12 cellular contexts compared by ENCODE assay signal in genomic region chr2:218273908-218274249, GRCh38. TPM values are rescaled to one million over a fixed set of nuclear protein-coding genes. Genes with fewer than 3 reads are reported as not detected.
DNase-seq lines count a peak whose midpoint lies in the region; ATAC-seq, FAIRE-seq and TF ChIP-seq lines count a peak whose summit lies in the region.
"Had no signal": no experiment of that assay in that cellular context is flagged by ENCODE, and none has a peak within 500 bp of the region (broad histone marks: within the 10 kb centered on the region; RNA-seq: fewer than 3 reads in every experiment).

No MANE protein-coding gene starts in this region.

- no peak for TF ChIP-seq CTCF in mucosa of descending colon (IDR thresholded peaks at IDR 0.05)
- no peak for TF ChIP-seq CTCF in dorsolateral prefrontal cortex (IDR thresholded peaks at IDR 0.05 in 54 of 56, conservative IDR thresholded peaks at IDR 0.05 in 2 of 56; ENCODE audit: low read depth in 1 of 56, partially characterized antibody in 56 of 56)
- TF ChIP-seq CTCF in kidney (IDR thresholded peaks at IDR 0.05; ENCODE audit: borderline replicate concordance, extremely low read depth, insufficient read depth): no peak

- CTCF ChIA-PET in activated CD4-positive, alpha-beta memory T cell treated with anti-CD3 and anti-CD28 coated beads, Interleukin-2, amount 10 ng/mL, durations not matched to agents 7 days and 5 days (lab: Charles Lee): interaction anchor here (0.6 to 6.8 kb wide), 11 partner anchors 8 to 389 kb away, joined by 3 to 126 read pairs (median 5); partner anchors contain the start of genes BCS1L, CATIP, TMBIM1 and ZNF142

- ATAC-seq in mucosa of descending colon (peak; percentile 10), GM21737 (IDR thresholded peaks at IDR 0.05; ENCODE audit: unreplicated experiment) (no peak)
- ATAC-seq: pancreas had no signal

- DNase-seq in H7 (peak; percentile 16), mucosa of descending colon (peak; percentile 11 to 72 (median 35)), dorsolateral prefrontal cortex (no peak), kidney (no peak)
- no peak for DNase-seq in activated CD4-positive, alpha-beta memory T cell treated with anti-CD3 and anti-CD28 coated beads, Interleukin-2, amount 10 ng/mL, durations not matched to agents 7 days and 5 days
- DNase-seq: central memory CD4-positive, alpha-beta T cell; GF-D8; NCI-H187 treated with DMSO at 0.1 percent for 48 hours had no signal

- H3K4me3 ChIP-seq in H7 (ENCODE audit: insufficient read depth, low read depth, low read length) (no peak overlapping the region), mucosa of descending colon (no peak overlapping the region), subcutaneous abdominal adipose tissue (ENCODE audit: low read depth in 1 of 5, low read length in 5 of 5) (no peak overlapping the region), dorsolateral prefrontal cortex (no peak overlapping the region), kidney (ENCODE audit: low read length in 2 of 2) (no peak overlapping the region)
- H3K4me3 ChIP-seq: pancreas had no signal

- POLR2A ChIA-PET in activated CD4-positive, alpha-beta memory T cell treated with anti-CD3 and anti-CD28 coated beads, Interleukin-2, amount 10 ng/mL, durations not matched to agents 7 days and 5 days (lab: Charles Lee): interaction anchor here (0.6 to 10.7 kb wide), 2 partner anchors 17 to 86 kb away, joined by 3 to 299 read pairs; partner anchors contain the start of gene TMBIM1

- H3K27me3 ChIP-seq in H7 (ENCODE audit: control insufficient read depth, insufficient read depth, low read length): no peaks in the 10 kb centered on the region
- H3K27me3 ChIP-seq in subcutaneous abdominal adipose tissue (ENCODE audit: control insufficient read depth in 5 of 5, insufficient read depth in 4 of 5, low read length in 5 of 5): no peaks in the 10 kb centered on the region
- H3K27me3 ChIP-seq in dorsolateral prefrontal cortex: no peaks in the 10 kb centered on the region
- H3K27me3 ChIP-seq: pancreas had no signal

- H3K9me3 ChIP-seq in mucosa of descending colon (no peaks in the 10 kb centered on the region), subcutaneous abdominal adipose tissue (ENCODE audit: control insufficient read depth in 5 of 5, low read length in 5 of 5) (no peaks in the 10 kb centered on the region), kidney (ENCODE audit: control insufficient read depth in 1 of 2, low read length in 2 of 2) (no peaks in the 10 kb centered on the region)
- H3K9me3 ChIP-seq: pancreas had no signal

- peaks cover 26% of the 10 kb centered on the region for H3K36me3 ChIP-seq in H7 (replicated peaks; ENCODE audit: control insufficient read depth, insufficient read depth, low read length)
- peaks cover 20% of the 10 kb centered on the region for H3K36me3 ChIP-seq in mucosa of descending colon (ENCODE audit: low read depth)
- peaks cover 2 to 54% (median 53%) of the 10 kb centered on the region in 5 donors for H3K36me3 ChIP-seq in subcutaneous abdominal adipose tissue (ENCODE audit: control insufficient read depth in 5 of 5, insufficient read depth in 5 of 5, low read length in 5 of 5)
- peaks cover 48 to 53% of the 10 kb centered on the region in 2 donors for H3K36me3 ChIP-seq in kidney (ENCODE audit: control insufficient read depth in 1 of 2, insufficient read depth in 2 of 2, low read length in 2 of 2)

- H3K4me3 Mint-ChIP-seq in activated CD4-positive, alpha-beta memory T cell treated with anti-CD3 and anti-CD28 coated beads, Interleukin-2, amount 10 ng/mL, durations not matched to agents 7 days and 5 days: no peak overlapping the region
- H3K4me3 Mint-ChIP-seq: T-helper 2 cell treated with Interferon-gamma antibody and Interleukin-4, amounts not matched to agents 5 μg/mL and 100 μg/mL, for 36 hours had no signal

- peak overlapping the region; percentile 69 for H3K27ac ChIP-seq in subcutaneous abdominal adipose tissue (ENCODE audit: low read depth, low read length)
- peak overlapping the region in 11 of 59 donors; percentile 1 to 90 (median 28) for H3K27ac ChIP-seq in dorsolateral prefrontal cortex
- H3K27ac ChIP-seq in kidney (ENCODE audit: low read depth in 2 of 2, low read length in 2 of 2): no peak overlapping the region

- H3K4me1 Mint-ChIP-seq in activated CD4-positive, alpha-beta memory T cell treated with anti-CD3 and anti-CD28 coated beads, Interleukin-2, amount 10 ng/mL, durations not matched to agents 7 days and 5 days: peaks cover 41% of the 10 kb centered on the region

- no peak for FAIRE-seq in kidney (lab: Jason Lieb, UNC)
- FAIRE-seq: pancreas had no signal

- intact Hi-C loops in mucosa of descending colon (cut with DNase I, micrococcal nuclease): no loop called here
- intact Hi-C loops in dorsolateral prefrontal cortex (cut with DNase I): loop anchor here (2.0 to 10.0 kb wide), 7 partner anchors 13 to 371 kb away; partner anchors contain the start of genes CNOT9 (in 2 of the 2), USP37 (in 2 of the 2) and CTDSP1 (in 1 of the 2)
- intact Hi-C loops in kidney (cut with DNase I): loop anchor here (10.0 kb wide), 1 partner anchor 191 kb away; no protein-coding TSS in a partner anchor

- no peaks in the 10 kb centered on the region for H3K9me3 Mint-ChIP-seq in activated CD4-positive, alpha-beta memory T cell treated with anti-CD3 and anti-CD28 coated beads, Interleukin-2, amount 10 ng/mL, durations not matched to agents 7 days and 5 days
- H3K9me3 Mint-ChIP-seq: T-helper 2 cell treated with Interferon-gamma antibody and Interleukin-4, amounts not matched to agents 5 μg/mL and 100 μg/mL, for 36 hours had no signal

- no peak overlapping the region for H3K9ac ChIP-seq in subcutaneous abdominal adipose tissue (ENCODE audit: low read length in 5 of 5)
- H3K9ac ChIP-seq in kidney (ENCODE audit: low read length in 2 of 2): no peak overlapping the region

- no peaks in the 10 kb centered on the region for H3K27me3 Mint-ChIP-seq in activated CD4-positive, alpha-beta memory T cell treated with anti-CD3 and anti-CD28 coated beads, Interleukin-2, amount 10 ng/mL, durations not matched to agents 7 days and 5 days

- H3K4me1 ChIP-seq in mucosa of descending colon (ENCODE audit: low read depth) (peaks cover 43% of the 10 kb centered on the region), subcutaneous abdominal adipose tissue (ENCODE audit: control insufficient read depth in 5 of 5, insufficient read depth in 5 of 5, low read length in 5 of 5) (peaks cover 15 to 67% (median 57%) of the 10 kb centered on the region in 5 donors), kidney (ENCODE audit: control insufficient read depth in 1 of 2, insufficient read depth in 1 of 2, low read depth in 1 of 2, low read length in 2 of 2) (peaks cover 8 to 29% of the 10 kb centered on the region in 2 donors)

- peak overlapping the region; percentile 30 for H3K27ac Mint-ChIP-seq in activated CD4-positive, alpha-beta memory T cell treated with anti-CD3 and anti-CD28 coated beads, Interleukin-2, amount 10 ng/mL, durations not matched to agents 7 days and 5 days
- H3K27ac Mint-ChIP-seq: T-helper 2 cell treated with Interferon-gamma antibody and Interleukin-4, amounts not matched to agents 5 μg/mL and 100 μg/mL, for 36 hours had no signal

- peaks cover 58% of the 10 kb centered on the region for H3K36me3 Mint-ChIP-seq in activated CD4-positive, alpha-beta memory T cell treated with anti-CD3 and anti-CD28 coated beads, Interleukin-2, amount 10 ng/mL, durations not matched to agents 7 days and 5 days (ENCODE audit: low read depth)

RNA-seq across cellular contexts. Expression of gene PNKD, which starts 3.6 kb away (rescaled TPM):
- 46.5 and 61.3 TPM in 2 replicates for total RNA-seq in H7 (2014; rRNA removed; shearing (Covaris generic))
- 10 to 100 TPM; 30.1 to 31.8 TPM for total RNA-seq in activated CD4-positive, alpha-beta memory T cell treated with anti-CD3 and anti-CD28 coated beads, Interleukin-2, amount 10 ng/mL, durations not matched to agents 7 days and 5 days
- total RNA-seq in mucosa of descending colon: 100 to 1,000 TPM in 1 of 3 donors, 10 to 100 TPM in 2; 77.1 to 101 (median 92.1) TPM
- 100 to 1,000 TPM in 114 of 120 experiments, 10 to 100 TPM in 6; 74.2 to 179 (median 130) TPM for total RNA-seq in dorsolateral prefrontal cortex
- 90.6 TPM for total RNA-seq in kidney
- polyA plus RNA-seq in kidney (ENCODE audit: insufficient read depth, low read depth, low replicate concordance): 244 TPM

RNA-seq across cellular contexts. Expression of gene AAMP, which starts 3.9 kb away (rescaled TPM):
- total RNA-seq in H7 (2014; rRNA removed; shearing (Covaris generic)): 139 and 141 TPM in 2 replicates
- total RNA-seq in activated CD4-positive, alpha-beta memory T cell treated with anti-CD3 and anti-CD28 coated beads, Interleukin-2, amount 10 ng/mL, durations not matched to agents 7 days and 5 days: 10 to 100 TPM; 44.2 to 46.8 TPM
- 10 to 100 TPM; 80.2 to 97.0 (median 94.1) TPM for total RNA-seq in mucosa of descending colon
- 100 to 1,000 TPM in 2 of 120 experiments, 10 to 100 TPM in 118; 61.1 to 104 (median 82.4) TPM for total RNA-seq in dorsolateral prefrontal cortex
- total RNA-seq in kidney: 70.1 TPM
- 108 TPM for polyA plus RNA-seq in kidney (ENCODE audit: insufficient read depth, low read depth, low replicate concordance)

RNA-seq across cellular contexts. Expression of gene GPBAR1, which starts 13.1 kb away (rescaled TPM):
- 0.11 TPM in 1 of 2 replicates, not detected in the other for total RNA-seq in H7 (2014; rRNA removed; shearing (Covaris generic))
- total RNA-seq in activated CD4-positive, alpha-beta memory T cell treated with anti-CD3 and anti-CD28 coated beads, Interleukin-2, amount 10 ng/mL, durations not matched to agents 7 days and 5 days: under 1 TPM; 0.68 to 0.75 TPM
- total RNA-seq in mucosa of descending colon: 1 to 10 TPM in 2 of 3 donors, under 1 TPM in 1; 0.64 to 3.7 (median 3.3) TPM
- 1 to 10 TPM in 2 of 120 experiments, under 1 TPM in 60, not detected in 58; 0.23 to 1.7 (median 0.47) TPM for total RNA-seq in dorsolateral prefrontal cortex
- total RNA-seq in kidney: 3.2 TPM
- 6.0 TPM for polyA plus RNA-seq in kidney (ENCODE audit: insufficient read depth, low read depth, low replicate concordance)

RNA-seq across cellular contexts. Expression of gene TMBIM1, which starts 18.4 kb away (rescaled TPM):
- 34.1 and 35.6 TPM in 2 replicates for total RNA-seq in H7 (2014; rRNA removed; shearing (Covaris generic))
- 100 to 1,000 TPM; 105 to 107 TPM for total RNA-seq in activated CD4-positive, alpha-beta memory T cell treated with anti-CD3 and anti-CD28 coated beads, Interleukin-2, amount 10 ng/mL, durations not matched to agents 7 days and 5 days
- total RNA-seq in mucosa of descending colon (100 to 1,000 TPM; 201 to 464 (median 319) TPM), dorsolateral prefrontal cortex (100 to 1,000 TPM in 38 of 120 experiments, 10 to 100 TPM in 82; 38.7 to 279 (median 82.0) TPM), kidney (217 TPM)
- 130 TPM for polyA plus RNA-seq in kidney (ENCODE audit: insufficient read depth, low read depth, low replicate concordance)

RNA-seq across cellular contexts. Expression of gene ARPC2, which starts 56.9 kb away (rescaled TPM):
- total RNA-seq in H7 (2014; rRNA removed; shearing (Covaris generic)): 146 and 167 TPM in 2 replicates
- total RNA-seq in activated CD4-positive, alpha-beta memory T cell treated with anti-CD3 and anti-CD28 coated beads, Interleukin-2, amount 10 ng/mL, durations not matched to agents 7 days and 5 days: 100 to 1,000 TPM; 765 to 778 TPM
- 100 to 1,000 TPM; 262 to 322 (median 313) TPM for total RNA-seq in mucosa of descending colon
- 100 to 1,000 TPM in 116 of 120 experiments, 10 to 100 TPM in 4; 85.6 to 183 (median 139) TPM for total RNA-seq in dorsolateral prefrontal cortex
- total RNA-seq in kidney: 252 TPM
- polyA plus RNA-seq in kidney (ENCODE audit: insufficient read depth, low read depth, low replicate concordance): 195 TPM

Comparison
In these comparisons a context has a peak if more than half of its experiments do, and no peak if none do; other contexts are left out.
1. DNase-seq: peak in H7 (single experiment) and mucosa of descending colon (3 of 3); none in activated CD4-positive, alpha-beta memory T cell treated with anti-CD3 and anti-CD28 coated beads, Interleukin-2, amount 10 ng/mL, durations not matched to agents 7 days and 5 days (single experiment), dorsolateral prefrontal cortex (0 of 10) and kidney (single experiment).
2. intact Hi-C loops: an anchor here in dorsolateral prefrontal cortex (2.0 to 10.0 kb wide) and kidney (10.0 kb wide); none called in mucosa of descending colon.